In the genomic region with DNA sequence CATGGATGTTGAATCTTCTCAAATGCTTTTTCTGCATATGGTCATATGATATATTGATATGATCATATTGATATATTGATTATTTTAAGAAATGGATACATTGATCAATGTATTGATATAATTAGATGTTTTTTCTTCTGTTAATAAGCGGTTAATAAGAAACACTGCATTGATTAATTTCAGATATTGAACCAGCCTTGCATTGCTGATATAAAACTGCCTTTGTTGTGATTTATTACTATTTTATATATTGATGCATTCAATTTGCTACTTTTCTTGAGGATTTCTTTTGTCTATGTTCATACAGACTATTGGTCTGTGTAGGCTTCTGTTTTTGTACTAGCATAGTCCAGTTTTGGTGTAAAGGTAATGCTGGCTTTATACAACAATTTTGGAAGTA, we compare ENCODE assay signal across 39 cellular contexts.
"Had no signal": no experiment of that assay in that cellular context is flagged by ENCODE, and none has a peak within 500 bp of the region (broad histone marks: within the 10 kb centered on the region; RNA-seq: fewer than 3 reads in every experiment).

No MANE protein-coding gene starts in this region.

- H3K27ac ChIP-seq: adrenal gland, ascending aorta, body of pancreas, brain microvascular endothelial cell, breast epithelium, cardiac muscle cell had no signal

- FAIRE-seq: astrocyte, bronchial epithelial cell had no signal

- H3K27ac Mint-ChIP-seq: activated naive CD4-positive, alpha-beta T cell treated with anti-CD3 and anti-CD28 coated beads for 36 hours; activated naive CD4-positive, alpha-beta T cell treated with anti-CD3 and anti-CD28 coated beads, Interleukin-2, amount 10 ng/mL, durations not matched to agents 7 days and 5 days; activated naive CD4-positive, alpha-beta T cell treated with anti-CD3 and anti-CD28 coated beads, Interleukin-2, amount 50 U/mL, for 24 hours; activated naive CD4-positive, alpha-beta T cell treated with anti-CD3 and anti-CD28 coated beads, Interleukin-2, amount 50 U/mL, for 72 hours; activated naive CD8-positive, alpha-beta T cell; activated naive CD8-positive, alpha-beta T cell treated with anti-CD3 and anti-CD28 coated beads for 36 hours; activated naive CD8-positive, alpha-beta T cell treated with anti-CD3 and anti-CD28 coated beads, Interleukin-2, amount 10 ng/mL, durations not matched to agents 7 days and 5 days; activated naive CD8-positive, alpha-beta T cell treated with anti-CD3 and anti-CD28 coated beads, Interleukin-2, amount 50 U/mL, for 24 hours; activated T-cell treated with anti-CD3 and anti-CD28 coated beads, Interleukin-2, amount 50 U/mL, for 24 hours; activated T-cell treated with anti-CD3 and anti-CD28 coated beads, Interleukin-2, amount 50 U/mL, for 72 hours; activated T-helper 1 cell treated with anti-CD3 and anti-CD28 coated beads, Interleukin-12 subunit alpha, Interleukin-12 subunit beta, Interleukin-2, Interleukin-4 antibody, amounts not matched to agents 30 ng/mL and 10 ng/mL and 1 ng/mL, durations not matched to agents 14 hours and 24 hours and 36 hours; activated T-helper 17 cell treated with anti-CD3 and anti-CD28 coated beads, Interleukin-2, amount 50 U/mL, for 72 hours; activated T-helper 2 cell treated with anti-CD3 and anti-CD28 coated beads, Interferon-gamma antibody, Interleukin-2, Interleukin-4, amounts not matched to agents 10 μg/mL and 5 μg/mL and 100 μg/mL, durations not matched to agents 14 hours and 24 hours and 36 hours; brain had no signal

- H3K4me1 ChIP-seq: adrenal gland, ascending aorta, body of pancreas, breast epithelium had no signal

- H3K4me3 Mint-ChIP-seq: activated naive CD4-positive, alpha-beta T cell treated with anti-CD3 and anti-CD28 coated beads for 36 hours; activated naive CD4-positive, alpha-beta T cell treated with anti-CD3 and anti-CD28 coated beads, Interleukin-2, amount 10 ng/mL, durations not matched to agents 7 days and 5 days; activated naive CD4-positive, alpha-beta T cell treated with anti-CD3 and anti-CD28 coated beads, Interleukin-2, amount 50 U/mL, for 24 hours; activated naive CD8-positive, alpha-beta T cell; activated naive CD8-positive, alpha-beta T cell treated with anti-CD3 and anti-CD28 coated beads for 36 hours; activated naive CD8-positive, alpha-beta T cell treated with anti-CD3 and anti-CD28 coated beads, Interleukin-2, amount 10 ng/mL, durations not matched to agents 7 days and 5 days; activated naive CD8-positive, alpha-beta T cell treated with anti-CD3 and anti-CD28 coated beads, Interleukin-2, amount 50 U/mL, for 24 hours; activated T-cell treated with anti-CD3 and anti-CD28 coated beads, Interleukin-2, amount 50 U/mL, for 24 hours; activated T-cell treated with anti-CD3 and anti-CD28 coated beads, Interleukin-2, amount 50 U/mL, for 4 hours; activated T-cell treated with anti-CD3 and anti-CD28 coated beads, Interleukin-2, amount 50 U/mL, for 72 hours; activated T-helper 1 cell treated with anti-CD3 and anti-CD28 coated beads, Interleukin-12 subunit alpha, Interleukin-12 subunit beta, Interleukin-2, Interleukin-4 antibody, amounts not matched to agents 30 ng/mL and 10 ng/mL and 1 ng/mL, durations not matched to agents 14 hours and 24 hours and 36 hours; activated T-helper 17 cell treated with anti-CD3 and anti-CD28 coated beads, Interleukin-2, amount 50 U/mL, for 72 hours; brain; central memory CD8-positive, alpha-beta T cell had no signal

- H3K4me1 Mint-ChIP-seq: activated naive CD4-positive, alpha-beta T cell treated with anti-CD3 and anti-CD28 coated beads, Interleukin-2, amount 10 ng/mL, durations not matched to agents 7 days and 5 days; activated naive CD4-positive, alpha-beta T cell treated with anti-CD3 and anti-CD28 coated beads, Interleukin-2, amount 50 U/mL, for 24 hours; activated naive CD8-positive, alpha-beta T cell treated with anti-CD3 and anti-CD28 coated beads for 36 hours; activated naive CD8-positive, alpha-beta T cell treated with anti-CD3 and anti-CD28 coated beads, Interleukin-2, amount 10 ng/mL, durations not matched to agents 7 days and 5 days; activated naive CD8-positive, alpha-beta T cell treated with anti-CD3 and anti-CD28 coated beads, Interleukin-2, amount 50 U/mL, for 24 hours; activated T-helper 17 cell treated with anti-CD3 and anti-CD28 coated beads, Interleukin-2, amount 50 U/mL, for 72 hours; brain; central memory CD8-positive, alpha-beta T cell had no signal

- H3K27me3 ChIP-seq: adrenal gland, ascending aorta, body of pancreas, brain microvascular endothelial cell, breast epithelium, cardiac muscle cell had no signal

- DNase-seq: activated effector memory CD4-positive, alpha-beta T cell treated with anti-CD3 and anti-CD28 coated beads, Interleukin-2, amount 50 U/mL, for 16 hours; activated effector memory CD4-positive, alpha-beta T cell treated with Interleukin-2 at 50 U/mL for 16 hours; activated gamma-delta T cell; activated gamma-delta T cell treated with Interleukin-2 at 50 U/mL for 16 hours; activated naive CD4-positive, alpha-beta T cell; activated naive CD4-positive, alpha-beta T cell treated with anti-CD3 and anti-CD28 coated beads for 36 hours; activated naive CD4-positive, alpha-beta T cell treated with anti-CD3 and anti-CD28 coated beads, Interleukin-2, amount 10 ng/mL, durations not matched to agents 7 days and 5 days; activated naive CD4-positive, alpha-beta T cell treated with anti-CD3 and anti-CD28 coated beads, Interleukin-2, amount 50 U/mL, for 16 hours; activated naive CD4-positive, alpha-beta T cell treated with Interleukin-2 at 50 U/mL for 16 hours; activated naive CD8-positive, alpha-beta T cell treated with anti-CD3 and anti-CD28 coated beads for 36 hours; activated naive CD8-positive, alpha-beta T cell treated with anti-CD3 and anti-CD28 coated beads, Interleukin-2, amount 10 ng/mL, durations not matched to agents 7 days and 5 days; activated naive CD8-positive, alpha-beta T cell treated with anti-CD3 and anti-CD28 coated beads, Interleukin-2, amount 50 U/mL, for 24 hours; activated T-cell treated with anti-CD3 and anti-CD28 coated beads, Interleukin-2, amount 50 U/mL, for 24 hours; activated T-cell treated with anti-CD3 and anti-CD28 coated beads, Interleukin-2, amount 50 U/mL, for 4 hours; activated T-cell treated with anti-CD3 and anti-CD28 coated beads, Interleukin-2, amount 50 U/mL, for 48 hours; activated T-cell treated with anti-CD3 and anti-CD28 coated beads, Interleukin-2, amount 50 U/mL, for 72 hours; adrenal gland; amniotic stem cell; amygdala; anterior cingulate cortex; aorta; body of pancreas; brain microvascular endothelial cell; caudate nucleus; central memory CD4-positive, alpha-beta T cell; cerebellar nuclear complex had no signal

- H3K9me3 ChIP-seq: adrenal gland had no signal

- ATAC-seq: activated naive CD4-positive, alpha-beta T cell treated with anti-CD3 and anti-CD28 coated beads, Interleukin-2, amount 50 U/mL, for 72 hours; activated naive CD8-positive, alpha-beta T cell treated with anti-CD3 and anti-CD28 coated beads, Interleukin-2, amount 50 U/mL, for 24 hours; activated T-cell treated with anti-CD3 and anti-CD28 coated beads, Interleukin-2, amount 50 U/mL, for 4 hours; activated T-cell treated with anti-CD3 and anti-CD28 coated beads, Interleukin-2, amount 50 U/mL, for 72 hours; activated T-helper 17 cell treated with anti-CD3 and anti-CD28 coated beads, Interleukin-2, amount 50 U/mL, for 72 hours; body of pancreas had no signal

- H3K36me3 Mint-ChIP-seq: activated naive CD4-positive, alpha-beta T cell treated with anti-CD3 and anti-CD28 coated beads, Interleukin-2, amount 10 ng/mL, durations not matched to agents 7 days and 5 days; activated naive CD8-positive, alpha-beta T cell treated with anti-CD3 and anti-CD28 coated beads, Interleukin-2, amount 10 ng/mL, durations not matched to agents 7 days and 5 days; brain had no signal

- H3K36me3 ChIP-seq: adrenal gland, ascending aorta, brain microvascular endothelial cell, breast epithelium, cardiac muscle cell had no signal

- H3K4me3 ChIP-seq: adrenal gland, ascending aorta, body of pancreas, breast epithelium, cardiac muscle cell had no signal

- H3K27me3 Mint-ChIP-seq: brain had no signal
